8 cellular contexts compared by ENCODE assay signal in genomic region chr10:97497572-97498075, GRCh38. TPM values are rescaled to one million over a fixed set of nuclear protein-coding genes. Genes with fewer than 3 reads are reported as not detected.
DNase-seq lines count a peak whose midpoint lies in the region; ATAC-seq, FAIRE-seq and TF ChIP-seq lines count a peak whose summit lies in the region.

No MANE protein-coding gene starts in this region.

- peaks cover 25% of the 10 kb centered on the region for H3K4me1 Mint-ChIP-seq in Caco-2 (ENCODE audit: low read depth, unreplicated experiment)

- H3K27me3 Mint-ChIP-seq in Caco-2 (ENCODE audit: insufficient read depth, unreplicated experiment), result no peaks in the 10 kb centered on the region

- H3K27ac Mint-ChIP-seq in Caco-2 (ENCODE audit: unreplicated experiment), result peak overlapping the region; percentile 91

- H3K27ac ChIP-seq in cardiac muscle cell (peak overlapping the region; percentile 91), pancreas (peak overlapping the region; percentile 81 to 89 (median 86)), transverse colon (peak overlapping the region; percentile 90 to 99 (median 94))

- H3K4me1 ChIP-seq in Caco-2 (peaks cover 23% of the 10 kb centered on the region), cardiac muscle cell (ENCODE audit: low read depth) (peaks cover 15% of the 10 kb centered on the region), pancreas (peaks cover 4 to 22% (median 19%) of the 10 kb centered on the region in 3 donors), transverse colon (peaks cover 9 to 36% (median 18%) of the 10 kb centered on the region in 4 donors)

- POLR2A ChIA-PET in Caco-2 (lab: Charles Lee), result no interaction called here

- no TSS peak for BruUV-seq in Caco-2 (replicated peaks; lab: Mats Ljungman, UMichigan)

- CTCF ChIA-PET in Caco-2 (lab: Charles Lee), result interaction anchor here (1.0 kb wide), 1 partner anchor 34 kb away, joined by 3 read pairs; no protein-coding TSS in a partner anchor

- ATAC-seq in GM21786 (IDR thresholded peaks at IDR 0.05; ENCODE audit: unreplicated experiment), result peak; percentile 19
- ATAC-seq in pancreas, result peak in 3 of 4 donors; percentile 24 to 51 (median 28)

- peak overlapping the region; percentile 91 for H3K4me3 Mint-ChIP-seq in Caco-2 (ENCODE audit: unreplicated experiment)

- no peak for FAIRE-seq in pancreas (lab: Jason Lieb, UNC)

- H3K4me3 ChIP-seq in Caco-2 (ENCODE audit: low read depth, low read length) (peak overlapping the region; percentile 71), cardiac muscle cell (peak overlapping the region; percentile 74), pancreas (peak overlapping the region; percentile 56 to 97 (median 77)), transverse colon (peak overlapping the region; percentile 78 to 92 (median 86))

- no peak for TF ChIP-seq POLR2A in transverse colon (IDR thresholded peaks at IDR 0.05)

- intact Hi-C loops in Caco-2 (cut with micrococcal nuclease; ENCODE audit: unreplicated experiment), result loop anchor here (1.0 to 5.0 kb wide), 4 partner anchors 34 to 165 kb away; partner anchors contain the start of genes EXOSC1, FRAT2 and ZDHHC16
- intact Hi-C loops in pancreas (cut with DNase I), result no loop called here
- intact Hi-C loops in transverse colon (cut with DNase I; ENCODE audit: low total_unique reads), result no loop called here

- no peaks in the 10 kb centered on the region for H3K36me3 ChIP-seq in Caco-2 (ENCODE audit: control insufficient read depth, insufficient read depth, low read length)
- H3K36me3 ChIP-seq in cardiac muscle cell, result no peaks in the 10 kb centered on the region
- no peaks in the 10 kb centered on the region for H3K36me3 ChIP-seq in pancreas
- no peaks in the 10 kb centered on the region for H3K36me3 ChIP-seq in transverse colon

- DNase-seq in Caco-2 (peak; percentile 84 to 89), NCI-H1092 treated with DMSO at 0.1 percent for 48 hours (lab: John Stamatoyannopoulos, UW) (peak; percentile 32), SW 1271 (lab: John Stamatoyannopoulos, UW) (peak; percentile 53 to 86), cardiac muscle cell (ENCODE audit: low read depth in 1 of 2, low spot score in 1 of 2) (peak; percentile 67 to 83), pancreas (peak; percentile 44 to 85 (median 64)), transverse colon (peak; percentile 84)
- peak; percentile 47 for DNase-seq in activated naive CD8-positive, alpha-beta T cell treated with anti-CD3 and anti-CD28 coated beads, Interleukin-2, amount 50 U/mL, for 16 hours (ENCODE audit: low read depth, low spot score)

- H3K9me3 Mint-ChIP-seq in Caco-2 (ENCODE audit: unreplicated experiment), result no peaks in the 10 kb centered on the region

- in situ Hi-C loops in transverse colon (cut with MboI; ENCODE audit: low pct_ligation_motif_present in 1 of 4, low pct_unique_long_range_greater_than_20kb in 1 of 4, low sequenced_read_pairs in 3 of 4), result no loop called here

- no peaks in the 10 kb centered on the region for H3K9me3 ChIP-seq in Caco-2
- H3K9me3 ChIP-seq in cardiac muscle cell (ENCODE audit: low read depth), result no peaks in the 10 kb centered on the region
- H3K9me3 ChIP-seq in pancreas, result no peaks in the 10 kb centered on the region
- no peaks in the 10 kb centered on the region for H3K9me3 ChIP-seq in transverse colon

- TF ChIP-seq CTCF in Caco-2 (IDR thresholded peaks at IDR 0.05; ENCODE audit: insufficient read depth in 1 of 2, low read depth in 1 of 2, low read length in 1 of 2, severe bottlenecking in 1 of 2, unreplicated experiment in 1 of 2), result no peak
- no peak for TF ChIP-seq CTCF in cardiac muscle cell (IDR thresholded peaks at IDR 0.05; ENCODE audit: low read depth, low read length)
- TF ChIP-seq CTCF in pancreas (IDR thresholded peaks at IDR 0.05), result no peak
- TF ChIP-seq CTCF in transverse colon (IDR thresholded peaks at IDR 0.05), result no peak

- H3K27me3 ChIP-seq in Caco-2 (replicated peaks; ENCODE audit: control insufficient read depth, insufficient read depth, low read length) (no peaks in the 10 kb centered on the region), cardiac muscle cell (peaks cover 21% of the 10 kb centered on the region), pancreas (no peaks in the 10 kb centered on the region), transverse colon (peaks cover 17% of the 10 kb centered on the region)

- TF ChIP-seq EP300 in transverse colon (IDR thresholded peaks at IDR 0.05; ENCODE audit: low read depth), result no peak

- 0 to 1% methylated on average over 22 of the region's 22 CpGs for WGBS in pancreas, 2 donors
- WGBS in transverse colon (ENCODE audit: low coverage in 1 of 2), 2 donors, result 0% methylated on average over 4 to 22 of the region's 22 CpGs

- H3K36me3 Mint-ChIP-seq in Caco-2 (ENCODE audit: insufficient read depth, unreplicated experiment), result peaks cover 14% of the 10 kb centered on the region

RNA-seq across cellular contexts. Expression of gene MMS19, which starts 0.6 kb away (rescaled TPM):
- total RNA-seq in Caco-2 (2022) (105 and 112 TPM in 2 replicates), cardiac muscle cell (94.0 and 124 TPM in 2 replicates), pancreas (10 to 100 TPM; 18.0 to 33.3 (median 22.3) TPM), transverse colon (100 to 1,000 TPM in 3 of 4 donors, 10 to 100 TPM in 1; 62.8 to 116 (median 106) TPM)
- polyA plus RNA-seq in cardiac muscle cell (72.5 and 85.6 TPM in 2 replicates), pancreas (10 to 100 TPM; 40.2 to 65.7 TPM)

RNA-seq across cellular contexts. Expression of gene UBTD1, which starts 1.1 kb away (rescaled TPM):
- total RNA-seq in Caco-2 (2022), result 11.4 and 11.7 TPM in 2 replicates
- total RNA-seq in cardiac muscle cell, result 9.5 and 13.5 TPM in 2 replicates
- polyA plus RNA-seq in cardiac muscle cell, result 13.1 and 15.8 TPM in 2 replicates
- 1 to 10 TPM; 3.9 to 6.8 (median 4.5) TPM for total RNA-seq in pancreas
- 1 to 10 TPM; 6.8 to 9.0 TPM for polyA plus RNA-seq in pancreas
- 1 to 10 TPM in 3 of 4 donors, under 1 TPM in 1; 0.40 to 4.1 (median 3.2) TPM for total RNA-seq in transverse colon

RNA-seq across cellular contexts. Expression of gene ZDHHC16, which starts 51.6 kb away (rescaled TPM):
- total RNA-seq in Caco-2 (2022), result 43.5 and 48.3 TPM in 2 replicates
- 30.8 and 43.2 TPM in 2 replicates for total RNA-seq in cardiac muscle cell
- polyA plus RNA-seq in cardiac muscle cell, result 58.4 and 85.5 TPM in 2 replicates
- 10 to 100 TPM; 11.4 to 22.7 (median 15.1) TPM for total RNA-seq in pancreas
- polyA plus RNA-seq in pancreas, result 10 to 100 TPM; 17.6 to 18.8 TPM
- total RNA-seq in transverse colon, result 10 to 100 TPM; 10.8 to 36.2 (median 32.7) TPM

RNA-seq across cellular contexts. Expression of gene EXOSC1, which starts 51.8 kb away (rescaled TPM):
- total RNA-seq in Caco-2 (2022), result 77.5 and 84.7 TPM in 2 replicates
- total RNA-seq in cardiac muscle cell, result 33.6 and 38.3 TPM in 2 replicates
- 56.5 and 75.0 TPM in 2 replicates for polyA plus RNA-seq in cardiac muscle cell
- total RNA-seq in pancreas, result 10 to 100 TPM; 13.0 to 19.4 (median 17.9) TPM
- polyA plus RNA-seq in pancreas, result 10 to 100 TPM; 24.1 to 27.6 TPM
- 100 to 1,000 TPM in 1 of 4 donors, 10 to 100 TPM in 2, 1 to 10 TPM in 1; 2.6 to 315 (median 26.1) TPM for total RNA-seq in transverse colon

Comparison
In these comparisons a context has a peak if more than half of its experiments do, and no peak if none do; other contexts are left out.
1. Peak in every context shown above with its lines: DNase-seq, ATAC-seq, H3K4me3 ChIP-seq and H3K27ac ChIP-seq.
2. DNase-seq: peak in every context shown above with its lines; median percentile 86 in Caco-2; 84 in transverse colon; 75 in cardiac muscle cell; 70 in SW 1271; 64 in pancreas; 47 in activated naive CD8-positive, alpha-beta T cell treated with anti-CD3 and anti-CD28 coated beads, Interleukin-2, amount 50 U/mL, for 16 hours; 32 in NCI-H1092 treated with DMSO at 0.1 percent for 48 hours.